In genomic region chr1:101242331-101243050, GRCh38 we compare ENCODE assay signal across 14 cellular contexts. TPM values are rescaled to one million over a fixed set of nuclear protein-coding genes. Genes with fewer than 3 reads are reported as not detected.
DNase-seq lines count a peak whose midpoint lies in the region; ATAC-seq and TF ChIP-seq lines count a peak whose summit lies in the region.
"Had no signal": no experiment of that assay in that cellular context is flagged by ENCODE, and none has a peak within 500 bp of the region (broad histone marks: within the 10 kb centered on the region; RNA-seq: fewer than 3 reads in every experiment).

No MANE protein-coding gene starts in this region.

- H3K36me3 Mint-ChIP-seq in activated naive CD4-positive, alpha-beta T cell treated with anti-CD3 and anti-CD28 coated beads, Interleukin-2, amount 50 U/mL, for 24 hours = peaks cover 41% of the 10 kb centered on the region
- H3K36me3 Mint-ChIP-seq in activated T-helper 2 cell treated with anti-CD3 and anti-CD28 coated beads, Interferon-gamma antibody, Interleukin-2, Interleukin-4, amounts not matched to agents 10 μg/mL and 5 μg/mL and 100 μg/mL, durations not matched to agents 14 hours and 24 hours and 36 hours (ENCODE audit: low read depth) = peaks cover 67% of the 10 kb centered on the region
- H3K36me3 Mint-ChIP-seq in immature natural killer cell = peaks cover 40 to 47% (median 41%) of the 10 kb centered on the region in 3 donors

- no peak overlapping the region for H3K27ac ChIP-seq in foreskin keratinocyte
- H3K27ac ChIP-seq: cardiac muscle cell had no signal

- ATAC-seq in stimulated activated naive CD8-positive, alpha-beta T cell treated with anti-CD3 and anti-CD28 coated beads, Interleukin-15, amount 100 ng/mL, for 72 hours = no peak
- no peak for ATAC-seq in GM21737 (IDR thresholded peaks at IDR 0.05; ENCODE audit: unreplicated experiment)
- ATAC-seq in GM18907 (IDR thresholded peaks at IDR 0.05; ENCODE audit: unreplicated experiment) = no peak
- no peak for ATAC-seq in foreskin keratinocyte
- ATAC-seq: Panc1 had no signal

- H3K4me1 ChIP-seq in foreskin keratinocyte = no peaks in the 10 kb centered on the region

- H3K4me3 Mint-ChIP-seq in activated naive CD4-positive, alpha-beta T cell treated with anti-CD3 and anti-CD28 coated beads, Interleukin-2, amount 50 U/mL, for 24 hours = peak overlapping the region; percentile 96
- peak overlapping the region; percentile 63 for H3K4me3 Mint-ChIP-seq in activated T-helper 2 cell treated with anti-CD3 and anti-CD28 coated beads, Interferon-gamma antibody, Interleukin-2, Interleukin-4, amounts not matched to agents 10 μg/mL and 5 μg/mL and 100 μg/mL, durations not matched to agents 14 hours and 24 hours and 36 hours (ENCODE audit: low read depth)
- H3K4me3 Mint-ChIP-seq in immature natural killer cell = peak overlapping the region; percentile 96 to 100 (median 98)
- peak overlapping the region; percentile 56 to 76 for H3K4me3 Mint-ChIP-seq in stimulated activated naive CD8-positive, alpha-beta T cell treated with anti-CD3 and anti-CD28 coated beads, Interleukin-15, amount 100 ng/mL, for 72 hours
- H3K4me3 Mint-ChIP-seq: nephron progenitor cell had no signal

- no peaks in the 10 kb centered on the region for H3K27me3 Mint-ChIP-seq in activated naive CD4-positive, alpha-beta T cell treated with anti-CD3 and anti-CD28 coated beads, Interleukin-2, amount 50 U/mL, for 24 hours
- no peaks in the 10 kb centered on the region for H3K27me3 Mint-ChIP-seq in activated T-helper 2 cell treated with anti-CD3 and anti-CD28 coated beads, Interferon-gamma antibody, Interleukin-2, Interleukin-4, amounts not matched to agents 10 μg/mL and 5 μg/mL and 100 μg/mL, durations not matched to agents 14 hours and 24 hours and 36 hours (ENCODE audit: low read depth)
- peaks cover 4 to 20% (median 18%) of the 10 kb centered on the region in 3 donors for H3K27me3 Mint-ChIP-seq in immature natural killer cell (ENCODE audit: low read depth in 3 of 3)
- no peaks in the 10 kb centered on the region for H3K27me3 Mint-ChIP-seq in stimulated activated naive CD8-positive, alpha-beta T cell treated with anti-CD3 and anti-CD28 coated beads, Interleukin-15, amount 100 ng/mL, for 72 hours

- no peak for DNase-seq in activated naive CD4-positive, alpha-beta T cell treated with Interleukin-2 at 50 U/mL for 16 hours
- no peak for DNase-seq in activated T-helper 2 cell treated with anti-CD3 and anti-CD28 coated beads, Interferon-gamma antibody, Interleukin-2, Interleukin-4, amounts not matched to agents 10 μg/mL and 5 μg/mL and 100 μg/mL, durations not matched to agents 14 hours and 24 hours and 36 hours (ENCODE audit: low spot score)
- no peak for DNase-seq in immature natural killer cell
- no peak for DNase-seq in stimulated activated naive CD8-positive, alpha-beta T cell treated with anti-CD3 and anti-CD28 coated beads, Interleukin-15, amount 100 ng/mL, for 72 hours
- DNase-seq in foreskin keratinocyte = no peak
- DNase-seq: NCI-H1048, NCI-H446, nephron progenitor cell had no signal

- peaks cover 77% of the 10 kb centered on the region for H3K4me1 Mint-ChIP-seq in activated naive CD4-positive, alpha-beta T cell treated with anti-CD3 and anti-CD28 coated beads, Interleukin-2, amount 50 U/mL, for 24 hours
- peaks cover 50% of the 10 kb centered on the region for H3K4me1 Mint-ChIP-seq in activated T-helper 2 cell treated with anti-CD3 and anti-CD28 coated beads, Interferon-gamma antibody, Interleukin-2, Interleukin-4, amounts not matched to agents 10 μg/mL and 5 μg/mL and 100 μg/mL, durations not matched to agents 14 hours and 24 hours and 36 hours (ENCODE audit: low read depth)
- peaks cover 82 to 91% of the 10 kb centered on the region in 2 donors for H3K4me1 Mint-ChIP-seq in immature natural killer cell
- H3K4me1 Mint-ChIP-seq in stimulated activated naive CD8-positive, alpha-beta T cell treated with anti-CD3 and anti-CD28 coated beads, Interleukin-15, amount 100 ng/mL, for 72 hours = peaks cover 62% of the 10 kb centered on the region

- no peaks in the 10 kb centered on the region for H3K9me3 Mint-ChIP-seq in activated naive CD4-positive, alpha-beta T cell treated with anti-CD3 and anti-CD28 coated beads, Interleukin-2, amount 50 U/mL, for 24 hours
- H3K9me3 Mint-ChIP-seq in activated T-helper 2 cell treated with anti-CD3 and anti-CD28 coated beads, Interferon-gamma antibody, Interleukin-2, Interleukin-4, amounts not matched to agents 10 μg/mL and 5 μg/mL and 100 μg/mL, durations not matched to agents 14 hours and 24 hours and 36 hours = no peaks in the 10 kb centered on the region
- H3K9me3 Mint-ChIP-seq in immature natural killer cell = no peaks in the 10 kb centered on the region
- no peaks in the 10 kb centered on the region for H3K9me3 Mint-ChIP-seq in stimulated activated naive CD8-positive, alpha-beta T cell treated with anti-CD3 and anti-CD28 coated beads, Interleukin-15, amount 100 ng/mL, for 72 hours
- H3K9me3 Mint-ChIP-seq: nephron progenitor cell had no signal

- intact Hi-C loops in activated T-helper 2 cell treated with anti-CD3 and anti-CD28 coated beads, Interferon-gamma antibody, Interleukin-2, Interleukin-4, amounts not matched to agents 10 μg/mL and 5 μg/mL and 100 μg/mL, durations not matched to agents 14 hours and 24 hours and 36 hours (cut with micrococcal nuclease) = no loop called here

- TF ChIP-seq CTCF in foreskin keratinocyte (conservative IDR thresholded peaks at IDR 0.05) = no peak

- H3K27ac Mint-ChIP-seq in activated naive CD4-positive, alpha-beta T cell treated with anti-CD3 and anti-CD28 coated beads, Interleukin-2, amount 50 U/mL, for 24 hours = peak overlapping the region; percentile 89
- H3K27ac Mint-ChIP-seq in activated T-helper 2 cell treated with anti-CD3 and anti-CD28 coated beads, Interferon-gamma antibody, Interleukin-2, Interleukin-4, amounts not matched to agents 10 μg/mL and 5 μg/mL and 100 μg/mL, durations not matched to agents 14 hours and 24 hours and 36 hours = peak overlapping the region; percentile 14
- H3K27ac Mint-ChIP-seq in immature natural killer cell = peak overlapping the region; percentile 64 to 100 (median 91)
- H3K27ac Mint-ChIP-seq in stimulated activated naive CD8-positive, alpha-beta T cell treated with anti-CD3 and anti-CD28 coated beads, Interleukin-15, amount 100 ng/mL, for 72 hours = peak overlapping the region in 1 of 2 donors; percentile 36
- H3K27ac Mint-ChIP-seq: nephron progenitor cell had no signal

- H3K27me3 ChIP-seq in foreskin keratinocyte = no peaks in the 10 kb centered on the region
- H3K27me3 ChIP-seq: cardiac muscle cell, vagina had no signal

RNA-seq across cellular contexts. Expression of gene S1PR1, which starts 5.7 kb away (rescaled TPM):
- total RNA-seq in activated T-helper 2 cell treated with anti-CD3 and anti-CD28 coated beads, Interferon-gamma antibody, Interleukin-2, Interleukin-4, amounts not matched to agents 10 μg/mL and 5 μg/mL and 100 μg/mL, durations not matched to agents 14 hours and 24 hours and 36 hours = 71.0 and 73.0 TPM in 2 replicates
- 100 to 1,000 TPM in 2 of 3 donors, 10 to 100 TPM in 1; 99.8 to 142 (median 126) TPM for polyA plus RNA-seq in immature natural killer cell
- 16.9 and 24.9 TPM in 2 replicates for total RNA-seq in foreskin keratinocyte
- polyA plus RNA-seq in foreskin keratinocyte = 6.4 and 12.1 TPM in 2 replicates
